ENCODE assay signal across 1 cellular context in genomic region chr1:39158330-39159086, GRCh38.
TF ChIP-seq lines count a peak whose summit lies in the region.

No MANE protein-coding gene starts in this region.

TF ChIP-seq in GM12878, 131 proteins besides CTCF, POLR2A, EP300 and RAD21 (continued from another document):
- 0 out of 2 replicates have a peak, but pooled peaks have one; percentile 24 for TF ChIP-seq IKZF1 (conservative IDR thresholded peaks at IDR 0.05)
- TF ChIP-seq RUNX3 (IDR thresholded peaks at IDR 0.05; ENCODE audit: low read length) = peak; percentile 12; the same call in 1 of the 2 replicates
- TF ChIP-seq, protein P1, sequence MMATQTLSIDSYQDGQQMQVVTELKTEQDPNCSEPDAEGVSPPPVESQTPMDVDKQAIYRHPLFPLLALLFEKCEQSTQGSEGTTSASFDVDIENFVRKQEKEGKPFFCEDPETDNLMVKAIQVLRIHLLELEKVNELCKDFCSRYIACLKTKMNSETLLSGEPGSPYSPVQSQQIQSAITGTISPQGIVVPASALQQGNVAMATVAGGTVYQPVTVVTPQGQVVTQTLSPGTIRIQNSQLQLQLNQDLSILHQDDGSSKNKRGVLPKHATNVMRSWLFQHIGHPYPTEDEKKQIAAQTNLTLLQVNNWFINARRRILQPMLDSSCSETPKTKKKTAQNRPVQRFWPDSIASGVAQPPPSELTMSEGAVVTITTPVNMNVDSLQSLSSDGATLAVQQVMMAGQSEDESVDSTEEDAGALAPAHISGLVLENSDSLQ (IDR thresholded peaks at IDR 0.05) = peak; percentile 48
- TF ChIP-seq MYC (IDR thresholded peaks at IDR 0.05; ENCODE audit: insufficient read depth, insufficient read length, insufficient replicate concordance, low read length, severe bottlenecking) = no peak
- peak; percentile 43; the same call in 1 of the 2 replicates for TF ChIP-seq DPF2 (IDR thresholded peaks at IDR 0.05)
- TF ChIP-seq ATF7 (IDR thresholded peaks at IDR 0.05; ENCODE audit: low read depth) = peak; percentile 98
- peak; percentile 83 for TF ChIP-seq NBN (IDR thresholded peaks at IDR 0.05)
- peak; percentile 55; the same call in 1 of the 2 replicates for TF ChIP-seq GATAD2B (conservative IDR thresholded peaks at IDR 0.05; ENCODE audit: low read depth)
